In genomic region chr13:98133949-98134348, GRCh38 we compare ENCODE assay signal across 12 cellular contexts. TPM values are rescaled to one million over a fixed set of nuclear protein-coding genes. Genes with fewer than 3 reads are reported as not detected.
DNase-seq lines count a peak whose midpoint lies in the region; ATAC-seq, FAIRE-seq and TF ChIP-seq lines count a peak whose summit lies in the region.
"Had no signal": no experiment of that assay in that cellular context is flagged by ENCODE, and none has a peak within 500 bp of the region (broad histone marks: within the 10 kb centered on the region; RNA-seq: fewer than 3 reads in every experiment).

No MANE protein-coding gene starts in this region.

- WGBS in mesendoderm (ENCODE audit: extremely low coverage, insufficient coverage, low lambda C conversion rate) = no CpG with 5 or more reads among the region's 3 CpGs

- no peak overlapping the region for H3K18ac ChIP-seq in mesendoderm (ENCODE audit: low read length)

- H3K23ac ChIP-seq in mesendoderm (ENCODE audit: low read length) = no peak overlapping the region

- no peak overlapping the region for H2BK5ac ChIP-seq in mesendoderm (ENCODE audit: low read length)

- ATAC-seq in GM18907 (IDR thresholded peaks at IDR 0.05; ENCODE audit: unreplicated experiment) = peak; percentile 97
- peak; percentile 98 for ATAC-seq in GM21786 (IDR thresholded peaks at IDR 0.05; ENCODE audit: unreplicated experiment)
- ATAC-seq in HG03469 (IDR thresholded peaks at IDR 0.05; ENCODE audit: unreplicated experiment) = peak; percentile 99
- ATAC-seq in omental fat pad (ENCODE audit: low FRiP score) = no peak
- ATAC-seq: heart right ventricle had no signal

- no peaks in the 10 kb centered on the region for H3K4me1 ChIP-seq in mesendoderm (ENCODE audit: control insufficient read depth, low read depth, low read length)
- H3K4me1 ChIP-seq: heart right ventricle had no signal

- FAIRE-seq in GM12892 (lab: Jason Lieb, UNC) = no peak

- DNase-seq in mesendoderm (no peak), GM12892 (ENCODE audit: insufficient read length) (no peak), omental fat pad (ENCODE audit: low spot score) (no peak), GM19238 (ENCODE audit: insufficient read length, low spot score) (no peak), H4 (ENCODE audit: low spot score) (no peak)
- DNase-seq: heart right ventricle, T1000 had no signal

- H3K79me1 ChIP-seq in mesendoderm (ENCODE audit: low read length) = no peaks in the 10 kb centered on the region

- TF ChIP-seq POLR2A in GM12892 (IDR thresholded peaks at IDR 0.05; ENCODE audit: low read depth, low read length) = no peak

- H3K79me2 ChIP-seq in mesendoderm (ENCODE audit: control insufficient read depth, insufficient read depth, low read length) = no peaks in the 10 kb centered on the region

- no peak overlapping the region for H3K4me3 ChIP-seq in mesendoderm (ENCODE audit: low read length)
- H3K4me3 ChIP-seq: heart right ventricle had no signal

- H2BK15ac ChIP-seq in mesendoderm (replicated peaks; ENCODE audit: low read depth) = no peak overlapping the region

- peak overlapping the region; percentile 66 for H3K27ac ChIP-seq in mesendoderm (ENCODE audit: low read depth, low read length)
- H3K27ac ChIP-seq: heart right ventricle had no signal

- no peak for TF ChIP-seq CTCF in omental fat pad (IDR thresholded peaks at IDR 0.05)

- no peak overlapping the region for H4K8ac ChIP-seq in mesendoderm (ENCODE audit: low read depth, low read length)

- H4K5ac ChIP-seq in mesendoderm (ENCODE audit: low read length) = no peak overlapping the region

- no peaks in the 10 kb centered on the region for H3K27me3 ChIP-seq in mesendoderm (ENCODE audit: insufficient read depth, low read length, poor library complexity)

- no peak overlapping the region for H2BK120ac ChIP-seq in mesendoderm (ENCODE audit: low read depth, low read length)

- H3K4me2 ChIP-seq in mesendoderm (ENCODE audit: low read length) = no peak overlapping the region

- H3K36me3 ChIP-seq in mesendoderm (ENCODE audit: control insufficient read depth, insufficient read depth, low read length) = no peaks in the 10 kb centered on the region
- H3K36me3 ChIP-seq: heart right ventricle had no signal

- no peak overlapping the region for H2AK5ac ChIP-seq in mesendoderm (ENCODE audit: low read length)

- H3K56ac ChIP-seq in mesendoderm (ENCODE audit: low read length) = no peak overlapping the region

- H3K4ac ChIP-seq in mesendoderm (ENCODE audit: low read depth, low read length) = no peak overlapping the region

- H3K9ac ChIP-seq in mesendoderm (ENCODE audit: low read length) = no peak overlapping the region

RNA-seq across cellular contexts. Expression of gene FARP1, which starts 8.9 kb away (rescaled TPM):
- 92.7 TPM for polyA plus RNA-seq in mesendoderm (2013, experiment 1 of 2)
- 92.0 TPM for polyA plus RNA-seq in mesendoderm (2013, experiment 2 of 2)
- polyA plus RNA-seq in GM12892 (2012; ENCODE audit: missing spikeins) = 0.49 TPM
- 10 to 100 TPM; 13.7 to 38.9 (median 30.2) TPM for total RNA-seq in omental fat pad
- total RNA-seq in H4 (2014; rRNA removed; shearing (Covaris generic)) = 6.3 and 12.8 TPM in 2 replicates

RNA-seq across cellular contexts. Expression of gene RNF113B, which starts 43.1 kb away (rescaled TPM):
- polyA plus RNA-seq in mesendoderm (2013, experiment 1 of 2) = not detected
- not detected for polyA plus RNA-seq in mesendoderm (2013, experiment 2 of 2)
- not detected for polyA plus RNA-seq in GM12892 (2012; ENCODE audit: missing spikeins)
- total RNA-seq in omental fat pad = not detected
- total RNA-seq in H4 (2014; rRNA removed; shearing (Covaris generic)) = not detected in 2 replicates
- total RNA-seq: activated T-helper 2 cell treated with anti-CD3 and anti-CD28 coated beads, Interferon-gamma antibody, Interleukin-2, Interleukin-4, amounts not matched to agents 10 μg/mL and 5 μg/mL and 100 μg/mL, durations not matched to agents 14 hours and 24 hours and 36 hours; heart right ventricle; temporal lobe had no signal
- polyA plus RNA-seq: heart right ventricle had no signal
